Comparison of ENCODE assay signal across 8 cellular contexts in the genomic region with DNA sequence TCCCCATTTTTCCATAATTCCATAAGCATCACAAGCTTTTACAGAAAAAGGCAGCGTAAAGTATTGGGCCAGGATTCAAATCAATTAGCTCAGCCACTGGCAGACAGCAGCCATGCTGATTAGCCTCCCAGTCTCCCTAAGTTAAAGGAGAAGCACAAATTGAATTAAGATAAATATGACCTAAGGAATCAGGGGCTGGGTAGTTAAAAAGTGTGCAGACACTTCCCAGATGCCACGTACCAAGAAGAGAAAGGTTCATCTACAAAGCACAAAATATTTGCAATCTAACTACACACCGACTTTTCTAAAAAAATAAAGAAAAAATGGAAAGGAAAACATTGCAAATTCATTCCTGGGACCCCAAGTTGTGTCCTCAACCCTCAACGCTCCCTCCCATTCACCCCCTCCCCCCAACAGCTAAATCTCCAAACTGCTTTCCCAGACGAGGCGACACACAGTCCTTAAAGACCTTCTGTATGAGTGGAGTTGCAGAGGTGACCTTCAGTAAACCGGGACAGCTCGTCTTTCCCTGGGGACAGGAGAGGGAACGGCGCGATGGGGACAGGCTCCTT. TPM values are rescaled to one million over a fixed set of nuclear protein-coding genes. Genes with fewer than 3 reads are reported as not detected.
A peak's percentile ranks its signal among the peaks of the same experiment; 100 is the strongest.
DNase-seq lines count a peak whose midpoint lies in the region; ATAC-seq, FAIRE-seq and TF ChIP-seq lines count a peak whose summit lies in the region.

No MANE protein-coding gene starts in this region.

- H3K4me3 Mint-ChIP-seq in IgD-negative memory B cell: peak overlapping the region; percentile 94 to 99 (median 97)

- H3K4me1 ChIP-seq in GM12878 (ENCODE audit: control insufficient read depth, insufficient read depth, low read length) (peaks cover 5% of the 10 kb centered on the region), lung (ENCODE audit: control insufficient read depth in 2 of 2, insufficient read depth in 2 of 2, low read length in 2 of 2) (peaks cover 3 to 7% of the 10 kb centered on the region in 2 donors), upper lobe of right lung (peaks cover 21% of the 10 kb centered on the region)

- ATAC-seq in GM12878: no peak
- ATAC-seq in lung (ENCODE audit: insufficient read depth, low FRiP score): no peak
- ATAC-seq in upper lobe of right lung: no peak
- ATAC-seq in HG03432 (IDR thresholded peaks at IDR 0.05; ENCODE audit: unreplicated experiment): no peak

- no peak for DNase-seq in GM12878 (ENCODE audit: low read depth, low spot score)
- no peak for DNase-seq in lung (ENCODE audit: low spot score)
- no peak for DNase-seq in upper lobe of right lung
- DNase-seq in AML-193 (lab: John Stamatoyannopoulos, UW): no peak
- no peak for DNase-seq in GM13977 (ENCODE audit: low spot score)

- no peak for TF ChIP-seq CTCF in C4-2B (conservative IDR thresholded peaks at IDR 0.05)
- TF ChIP-seq CTCF in GM12878 (IDR thresholded peaks at IDR 0.05 in 2 of 3, conservative IDR thresholded peaks at IDR 0.05 in 1 of 3; ENCODE audit: control insufficient read depth in 2 of 3, extremely low read depth in 1 of 3, insufficient read depth in 1 of 3, low read depth in 3 of 3, low read length in 3 of 3): no peak
- no peak for TF ChIP-seq CTCF in lung (IDR thresholded peaks at IDR 0.05; ENCODE audit: control extremely low read depth, extremely low read depth)
- TF ChIP-seq CTCF in upper lobe of right lung (IDR thresholded peaks at IDR 0.05): no peak
- no peak for TF ChIP-seq CTCF in GM13977 (IDR thresholded peaks at IDR 0.05; ENCODE audit: extremely low read depth, insufficient read depth, missing control alignments)

- no peaks in the 10 kb centered on the region for H4K20me1 ChIP-seq in GM12878 (ENCODE audit: control insufficient read depth, insufficient read depth)

- peak overlapping the region; percentile 87 for H3K4me2 ChIP-seq in GM12878 (ENCODE audit: control insufficient read depth, insufficient read depth)

- peak overlapping the region; percentile 91 to 97 (median 96) for H3K27ac Mint-ChIP-seq in IgD-negative memory B cell

- POLR2A ChIA-PET in GM12878 (lab: Charles Lee): interaction anchor here (0.5 to 2.5 kb wide), 13 partner anchors 11 to 182 kb away, joined by 3 to 16 read pairs (median 4); a partner anchor contains a TSS

- intact Hi-C loops in GM12878 (cut with micrococcal nuclease; ENCODE audit: unreplicated experiment): loop anchor here (2.0 to 10.0 kb wide), 7 partner anchors 89 to 1276 kb away; a partner anchor contains a TSS
- intact Hi-C loops in upper lobe of right lung (cut with DNase I): no loop called here

- H2AFZ ChIP-seq in GM12878 (ENCODE audit: control insufficient read depth, low read depth, low read length): peak overlapping the region; percentile 80

- TSS peak; percentile 83 for BruUV-seq in GM12878 (replicated peaks; lab: Mats Ljungman, UMichigan)

- RAD21 ChIA-PET in GM12878 (lab: Charles Lee; ENCODE audit: unreplicated experiment): interaction anchor here (0.6 to 3.3 kb wide), 15 partner anchors 10 to 171 kb away, joined by 3 to 21 read pairs (median 4); a partner anchor contains a TSS

- FAIRE-seq in GM12878 (lab: Jason Lieb, UNC): no peak

- no peaks in the 10 kb centered on the region for H3K27me3 Mint-ChIP-seq in IgD-negative memory B cell

- H3K36me3 ChIP-seq in GM12878 (ENCODE audit: control insufficient read depth in 2 of 2, insufficient read depth in 2 of 2, low read length in 1 of 2) (peaks cover 0 to 9% of the 10 kb centered on the region in 2 experiments; a peak in 1 of 4 replicates), lung (ENCODE audit: control insufficient read depth in 2 of 2, insufficient read depth in 2 of 2, low read length in 2 of 2) (peaks cover 3 to 4% of the 10 kb centered on the region in 2 donors), upper lobe of right lung (peaks cover 23% of the 10 kb centered on the region)

- WGBS in GM12878 (ENCODE audit: insufficient coverage, insufficient replicate concordance, low lambda C conversion rate, missing lambda C conversion rate): 9% methylated on average over 11 of the region's 11 CpGs
- 3 to 6% methylated on average over 11 of the region's 11 CpGs for WGBS in lung, 2 donors

- peaks cover 3% of the 10 kb centered on the region for H3K36me3 Mint-ChIP-seq in IgD-negative memory B cell

- no peak for TF ChIP-seq POLR2A in GM12878 (IDR thresholded peaks at IDR 0.05; ENCODE audit: low read depth, low read length)

- no peaks in the 10 kb centered on the region for H3K9me3 Mint-ChIP-seq in IgD-negative memory B cell

- peak overlapping the region; percentile 85 for H3K4me3 ChIP-seq in GM12878
- peak overlapping the region; percentile 75 for H3K4me3 ChIP-seq in lung
- peak overlapping the region; percentile 83 for H3K4me3 ChIP-seq in upper lobe of right lung

- CTCF ChIA-PET in GM12878 (lab: Yijun Ruan, JAX): interaction anchor here (1.0 to 2.1 kb wide), 6 partner anchors 15 to 170 kb away, joined by 3 to 8 read pairs (median 4); a partner anchor contains a TSS

- TF ChIP-seq RAD21 in GM12878 (IDR thresholded peaks at IDR 0.05; ENCODE audit: insufficient read depth, low read depth, low read length): no peak

- SMC1A ChIA-PET in GM12878 (lab: Charles Lee; ENCODE audit: uncharacterized antibody, unreplicated experiment): interaction anchor here (0.6 to 4.3 kb wide), 21 partner anchors 19 to 171 kb away, joined by 3 to 24 read pairs (median 3); a partner anchor contains a TSS

- peak overlapping the region; percentile 90 for H3K9ac ChIP-seq in GM12878 (ENCODE audit: control insufficient read depth, insufficient read depth, low read length)

- H3K4me1 Mint-ChIP-seq in IgD-negative memory B cell: peaks cover 18 to 32% (median 27%) of the 10 kb centered on the region in 3 donors

- H3K27me3 ChIP-seq in GM12878 (replicated peaks in 1 of 2; ENCODE audit: control insufficient read depth in 2 of 2, insufficient read depth in 2 of 2, low read length in 1 of 2) (no peaks in the 10 kb centered on the region), lung (ENCODE audit: control insufficient read depth, insufficient read depth) (no peaks in the 10 kb centered on the region), upper lobe of right lung (no peaks in the 10 kb centered on the region)

- H3K27ac ChIP-seq in C4-2B: peak overlapping the region; percentile 96
- peak overlapping the region; percentile 85 for H3K27ac ChIP-seq in GM12878 (ENCODE audit: control insufficient read depth, insufficient read depth)
- peak overlapping the region; percentile 92 to 99 for H3K27ac ChIP-seq in lung (ENCODE audit: low read depth in 1 of 2, low read length in 1 of 2)
- peak overlapping the region; percentile 92 for H3K27ac ChIP-seq in upper lobe of right lung

- H3K9me3 ChIP-seq in GM12878 (replicated peaks; ENCODE audit: control insufficient read depth, insufficient read depth, low read length) (no peaks in the 10 kb centered on the region), lung (ENCODE audit: control insufficient read depth in 2 of 2, insufficient read depth in 1 of 2, low read length in 1 of 2) (no peaks in the 10 kb centered on the region), upper lobe of right lung (no peaks in the 10 kb centered on the region)

- no peak for TF ChIP-seq EP300 in GM12878 (IDR thresholded peaks at IDR 0.05; ENCODE audit: borderline replicate concordance in 1 of 2, control insufficient read depth in 1 of 2, low read depth in 2 of 2, low read length in 2 of 2)

- H3K79me2 ChIP-seq in GM12878 (ENCODE audit: control insufficient read depth, insufficient read depth, low read length): peaks cover 46% of the 10 kb centered on the region

- in situ Hi-C loops in GM12878 (cut with MboI) (no loop called here), GM13977 (cut with MboI; ENCODE audit: low pct_unique_long_range_greater_than_20kb, low sequenced_read_pairs, unreplicated experiment) (no loop called here)

TF ChIP-seq in GM12878, 131 proteins besides CTCF, POLR2A, EP300 and RAD21 (continues in another document):
- TF ChIP-seq, protein P1, sequence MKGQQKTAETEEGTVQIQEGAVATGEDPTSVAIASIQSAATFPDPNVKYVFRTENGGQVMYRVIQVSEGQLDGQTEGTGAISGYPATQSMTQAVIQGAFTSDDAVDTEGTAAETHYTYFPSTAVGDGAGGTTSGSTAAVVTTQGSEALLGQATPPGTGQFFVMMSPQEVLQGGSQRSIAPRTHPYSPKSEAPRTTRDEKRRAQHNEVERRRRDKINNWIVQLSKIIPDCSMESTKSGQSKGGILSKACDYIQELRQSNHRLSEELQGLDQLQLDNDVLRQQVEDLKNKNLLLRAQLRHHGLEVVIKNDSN (IDR thresholded peaks at IDR 0.05; ENCODE audit: borderline replicate concordance, extremely low read length, insufficient read depth, low read depth, low read length): no peak
- TF ChIP-seq IKZF2 (IDR thresholded peaks at IDR 0.05): peak in 1 of 2 experiments; percentile 44; a peak in 2 of 4 replicates
- TF ChIP-seq MTA3 (IDR thresholded peaks at IDR 0.05; ENCODE audit: borderline replicate concordance, low read length): no peak
- TF ChIP-seq TARDBP (IDR thresholded peaks at IDR 0.05; ENCODE audit: borderline replicate concordance): no peak
- no peak for TF ChIP-seq FOXM1 (IDR thresholded peaks at IDR 0.05; ENCODE audit: low read depth, low read length)
- no peak for TF ChIP-seq ZZZ3 (IDR thresholded peaks at IDR 0.05; ENCODE audit: control insufficient read depth, insufficient read length, low read depth)
- TF ChIP-seq EED (IDR thresholded peaks at IDR 0.05; ENCODE audit: low read depth): no peak
- TF ChIP-seq CHD2 (IDR thresholded peaks at IDR 0.05; ENCODE audit: borderline replicate concordance, low read depth, low read length): peak; percentile 33; the same call in 1 of the 2 replicates

RNA-seq across cellular contexts. Expression of a gene that starts 1.2 kb away (rescaled TPM):
- polyA plus RNA-seq in IgD-negative memory B cell (61.5 TPM), GM12878 (2011; rRNA removed) (105 and 135 TPM in 2 replicates), GM12878 (2014; fragmentation: Illumina TruSeq; extraction: Trizol) (74.4 and 86.6 TPM in 2 replicates), GM12878 (2014; fragmentation: Nextera tagmentation; extraction: Ambion mirVana) (10 to 100 TPM; 37.5 to 59.6 TPM), GM12878 (2014; rRNA removed) (48.3 and 49.1 TPM in 2 replicates), GM12878 (2016; fragmentation: Nextera tagmentation; extraction: Ambion mirVana) (100 to 1,000 TPM in 1 of 2 experiments, 10 to 100 TPM in 1; 93.6 to 103 TPM), lung (10 to 100 TPM; 28.5 to 44.7 TPM)
- total RNA-seq in GM12878 (2013; cell fraction: nucleolus; rRNA removed): 41.6 and 44.1 TPM in 2 replicates
- total RNA-seq in GM12878 (2014; rRNA removed) (51.5 and 58.4 TPM in 2 replicates), GM12878 (2014; rRNA removed; fragmentation: Illumina TruSeq; extraction: Trizol) (65.6 and 66.3 TPM in 2 replicates), GM12878 (2021) (67.9 and 71.2 TPM in 2 replicates), lung (10 to 100 TPM; 50.3 to 64.6 TPM), upper lobe of right lung (55.1 TPM)
- 45.7 TPM for polyA plus RNA-seq in GM12878 (2011; ENCODE audit: low read depth)
- polyA plus RNA-seq in GM12878 (2011; cell fraction: cytosol; rRNA removed): 36.9 and 51.2 TPM in 2 replicates
- polyA plus RNA-seq in GM12878 (2011; cell fraction: nucleus; rRNA removed): 43.1 and 44.4 TPM in 2 replicates
- polyA plus RNA-seq in GM12878 (2012): 50.3 and 68.4 TPM in 2 replicates
- polyA minus RNA-seq in GM12878 (2011; rRNA and poly(A)+ RNA removed): 43.1 and 56.8 TPM in 2 replicates
- polyA minus RNA-seq in GM12878 (2011; cell fraction: cytosol; rRNA and poly(A)+ RNA removed): 27.0 and 28.9 TPM in 2 replicates
- 9.7 and 15.4 TPM in 2 replicates for polyA minus RNA-seq in GM12878 (2011; cell fraction: nucleus; rRNA and poly(A)+ RNA removed)
